Comparison of ENCODE assay signal across 1 cellular context in the genomic region with DNA sequence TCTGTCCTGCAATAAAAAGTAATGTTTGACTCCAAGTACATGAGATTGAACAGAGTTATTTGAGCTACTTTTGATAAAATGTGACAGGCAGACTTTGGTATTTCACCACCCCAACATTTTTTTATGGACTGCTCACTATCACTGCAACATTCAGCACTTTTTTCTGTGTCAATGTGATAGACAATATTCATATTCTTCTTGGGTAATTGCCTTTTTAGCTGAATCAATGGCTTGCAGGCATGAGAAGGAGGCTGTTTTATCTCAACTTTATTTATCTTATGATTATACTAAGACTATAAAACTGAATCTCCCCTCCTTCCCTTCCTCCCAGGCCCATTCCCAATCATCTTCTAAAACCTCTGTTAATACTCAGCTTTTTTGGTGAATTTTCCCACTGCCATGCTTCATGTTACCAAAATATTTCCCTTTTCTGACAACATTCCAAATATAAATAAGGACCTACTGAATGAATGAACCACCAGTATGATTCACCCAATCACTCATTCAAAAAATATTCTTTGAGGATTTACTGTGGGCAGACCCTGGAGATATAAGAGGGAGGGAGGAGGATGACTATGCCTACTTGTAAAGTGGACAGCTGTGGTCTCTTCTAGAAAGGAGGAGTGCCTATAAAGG.
TF ChIP-seq lines count a peak whose summit lies in the region.

No MANE protein-coding gene starts in this region.

TF ChIP-seq in SK-N-SH treated with all-trans-retinoic acid at 6 μM for 48 hours, 23 proteins besides CTCF, POLR2A, EP300 and RAD21 (continued from another document):
- TF ChIP-seq, protein P1, sequence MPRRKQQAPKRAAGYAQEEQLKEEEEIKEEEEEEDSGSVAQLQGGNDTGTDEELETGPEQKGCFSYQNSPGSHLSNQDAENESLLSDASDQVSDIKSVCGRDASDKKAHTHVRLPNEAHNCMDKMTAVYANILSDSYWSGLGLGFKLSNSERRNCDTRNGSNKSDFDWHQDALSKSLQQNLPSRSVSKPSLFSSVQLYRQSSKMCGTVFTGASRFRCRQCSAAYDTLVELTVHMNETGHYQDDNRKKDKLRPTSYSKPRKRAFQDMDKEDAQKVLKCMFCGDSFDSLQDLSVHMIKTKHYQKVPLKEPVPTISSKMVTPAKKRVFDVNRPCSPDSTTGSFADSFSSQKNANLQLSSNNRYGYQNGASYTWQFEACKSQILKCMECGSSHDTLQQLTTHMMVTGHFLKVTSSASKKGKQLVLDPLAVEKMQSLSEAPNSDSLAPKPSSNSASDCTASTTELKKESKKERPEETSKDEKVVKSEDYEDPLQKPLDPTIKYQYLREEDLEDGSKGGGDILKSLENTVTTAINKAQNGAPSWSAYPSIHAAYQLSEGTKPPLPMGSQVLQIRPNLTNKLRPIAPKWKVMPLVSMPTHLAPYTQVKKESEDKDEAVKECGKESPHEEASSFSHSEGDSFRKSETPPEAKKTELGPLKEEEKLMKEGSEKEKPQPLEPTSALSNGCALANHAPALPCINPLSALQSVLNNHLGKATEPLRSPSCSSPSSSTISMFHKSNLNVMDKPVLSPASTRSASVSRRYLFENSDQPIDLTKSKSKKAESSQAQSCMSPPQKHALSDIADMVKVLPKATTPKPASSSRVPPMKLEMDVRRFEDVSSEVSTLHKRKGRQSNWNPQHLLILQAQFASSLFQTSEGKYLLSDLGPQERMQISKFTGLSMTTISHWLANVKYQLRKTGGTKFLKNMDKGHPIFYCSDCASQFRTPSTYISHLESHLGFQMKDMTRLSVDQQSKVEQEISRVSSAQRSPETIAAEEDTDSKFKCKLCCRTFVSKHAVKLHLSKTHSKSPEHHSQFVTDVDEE (CRISPR knock-in tag; IDR thresholded peaks at IDR 0.05), result no peak
- TF ChIP-seq TCF4 (CRISPR knock-in tag; IDR thresholded peaks at IDR 0.05; ENCODE audit: borderline replicate concordance) (no peak), ISL1 (CRISPR knock-in tag; IDR thresholded peaks at IDR 0.05) (no peak), ZNF70 (CRISPR knock-in tag; IDR thresholded peaks at IDR 0.05) (no peak), PPARA (CRISPR knock-in tag; IDR thresholded peaks at IDR 0.05; ENCODE audit: borderline replicate concordance) (no peak), CSDC2 (CRISPR knock-in tag; IDR thresholded peaks at IDR 0.05) (no peak), ESRRG (CRISPR knock-in tag; IDR thresholded peaks at IDR 0.05) (no peak), ZNF565 (CRISPR knock-in tag; conservative IDR thresholded peaks at IDR 0.05; ENCODE audit: low read depth) (no peak)
